Comparison of ENCODE assay signal across 8 cellular contexts in the genomic region with DNA sequence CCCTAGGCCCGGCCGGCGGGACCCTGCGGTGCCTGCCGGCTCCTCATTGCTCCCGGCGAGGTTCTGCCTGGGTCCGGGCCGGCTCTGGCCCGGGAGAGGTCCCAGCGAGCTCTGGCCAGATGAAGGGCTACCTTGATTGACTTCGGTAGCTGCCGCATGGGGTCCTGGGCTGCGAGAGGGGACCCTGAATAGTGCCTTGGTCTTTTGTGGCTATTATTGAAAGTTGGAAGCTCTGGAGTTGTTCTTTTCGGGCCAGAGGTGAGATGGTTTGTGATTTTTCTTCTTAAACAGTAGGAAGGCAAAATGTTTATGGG. TPM values are rescaled to one million over a fixed set of nuclear protein-coding genes. Genes with fewer than 3 reads are reported as not detected.
DNase-seq lines count a peak whose midpoint lies in the region; ATAC-seq, FAIRE-seq and TF ChIP-seq lines count a peak whose summit lies in the region.

No MANE protein-coding gene starts in this region.

- H3K36me3 ChIP-seq in left ventricle myocardium inferior (peaks cover 26% of the 10 kb centered on the region), mesendoderm (ENCODE audit: control insufficient read depth, insufficient read depth, low read length) (no peaks in the 10 kb centered on the region), vagina (no peaks in the 10 kb centered on the region)

- no peak overlapping the region for H4K8ac ChIP-seq in mesendoderm (ENCODE audit: low read depth, low read length)

- H3K79me1 ChIP-seq in mesendoderm (ENCODE audit: low read length): peaks cover 6% of the 10 kb centered on the region

- CTCF ChIA-PET in MCF 10A (lab: Yijun Ruan, JAX): no interaction called here

- peak overlapping the region; percentile 94 for H3K27ac ChIP-seq in left ventricle myocardium inferior (replicated peaks)
- peak overlapping the region; percentile 78 for H3K27ac ChIP-seq in mesendoderm (ENCODE audit: low read depth, low read length)
- H3K27ac ChIP-seq in vagina: peak overlapping the region; percentile 96

- intact Hi-C loops in left ventricle myocardium inferior (cut with micrococcal nuclease) (no loop called here), left ventricle myocardium superior (cut with micrococcal nuclease) (no loop called here), MCF 10A (cut with micrococcal nuclease) (no loop called here), vagina (cut with DNase I) (no loop called here)

- H3K4me1 ChIP-seq in left ventricle myocardium inferior (peaks cover 46% of the 10 kb centered on the region), mesendoderm (ENCODE audit: control insufficient read depth, low read depth, low read length) (peaks cover 2% of the 10 kb centered on the region), vagina (peaks cover 31% of the 10 kb centered on the region)

- TF ChIP-seq CTCF in left ventricle myocardium inferior (IDR thresholded peaks at IDR 0.05; ENCODE audit: borderline replicate concordance) (no peak), MCF 10A (IDR thresholded peaks at IDR 0.05; ENCODE audit: unreplicated experiment) (no peak), vagina (IDR thresholded peaks at IDR 0.05) (no peak)

- no CpG with 5 or more reads among the region's 15 CpGs for WGBS in mesendoderm (ENCODE audit: extremely low coverage, insufficient coverage, low lambda C conversion rate)

- H2AK5ac ChIP-seq in mesendoderm (ENCODE audit: low read length): no peak overlapping the region

- H3K27ac Mint-ChIP-seq in MCF 10A (ENCODE audit: low read depth, unreplicated experiment): peak overlapping the region; percentile 98

- H3K79me2 ChIP-seq in mesendoderm (ENCODE audit: control insufficient read depth, insufficient read depth, low read length): peaks cover 41% of the 10 kb centered on the region

- H3K56ac ChIP-seq in mesendoderm (ENCODE audit: low read length): peak overlapping the region; percentile 95

- no peak overlapping the region for H2BK15ac ChIP-seq in mesendoderm (replicated peaks; ENCODE audit: low read depth)

- H3K4me3 Mint-ChIP-seq in MCF 10A (ENCODE audit: unreplicated experiment): no peak overlapping the region

- peak overlapping the region; percentile 20 for H2BK5ac ChIP-seq in mesendoderm (ENCODE audit: low read length)

- no peak overlapping the region for H4K5ac ChIP-seq in mesendoderm (ENCODE audit: low read length)

- H3K4me1 Mint-ChIP-seq in MCF 10A (ENCODE audit: insufficient read depth, unreplicated experiment): peaks cover 8% of the 10 kb centered on the region

- peaks cover 17% of the 10 kb centered on the region for H3K36me3 Mint-ChIP-seq in MCF 10A (ENCODE audit: insufficient read depth, unreplicated experiment)

- peak overlapping the region; percentile 89 for H3K4me2 ChIP-seq in mesendoderm (ENCODE audit: low read length)

- H3K9me3 ChIP-seq in left ventricle myocardium inferior (replicated peaks): no peaks in the 10 kb centered on the region
- no peaks in the 10 kb centered on the region for H3K9me3 ChIP-seq in vagina

- H3K4ac ChIP-seq in mesendoderm (ENCODE audit: low read depth, low read length): peak overlapping the region; percentile 38

- H3K27me3 Mint-ChIP-seq in MCF 10A (ENCODE audit: insufficient read depth, unreplicated experiment): no peaks in the 10 kb centered on the region

- FAIRE-seq in urothelium cell line (lab: Jason Lieb, UNC): no peak

- peak overlapping the region; percentile 51 for H3K18ac ChIP-seq in mesendoderm (ENCODE audit: low read length)

- TF ChIP-seq POLR2A in vagina (IDR thresholded peaks at IDR 0.05): no peak

- H3K23ac ChIP-seq in mesendoderm (ENCODE audit: low read length): peak overlapping the region; percentile 12

- H3K27me3 ChIP-seq in left ventricle myocardium inferior (ENCODE audit: low read depth) (no peaks in the 10 kb centered on the region), mesendoderm (ENCODE audit: insufficient read depth, low read length, poor library complexity) (no peaks in the 10 kb centered on the region), vagina (no peaks in the 10 kb centered on the region)

- H3K9ac ChIP-seq in mesendoderm (ENCODE audit: low read length): peak overlapping the region; percentile 96

- no peaks in the 10 kb centered on the region for H3K9me3 Mint-ChIP-seq in MCF 10A (ENCODE audit: unreplicated experiment)

- BruUV-seq in MCF 10A (replicated peaks; lab: Mats Ljungman, UMichigan): no TSS peak

- POLR2A ChIA-PET in MCF 10A (lab: Yijun Ruan, JAX): interaction anchor here (0.6 to 1.3 kb wide), 8 partner anchors 9 to 400 kb away, joined by 3 to 5 read pairs (median 3); no protein-coding TSS in a partner anchor

- ATAC-seq in left ventricle myocardium superior: no peak

- H3K4me3 ChIP-seq in left ventricle myocardium inferior (peak overlapping the region; percentile 82), mesendoderm (ENCODE audit: low read length) (peak overlapping the region; percentile 90), vagina (peak overlapping the region; percentile 72 to 97)

- no peak overlapping the region for H2BK120ac ChIP-seq in mesendoderm (ENCODE audit: low read depth, low read length)

- DNase-seq in left ventricle myocardium inferior (no peak), left ventricle myocardium superior (no peak), MCF 10A (ENCODE audit: unreplicated experiment) (no peak), mesendoderm (no peak), vagina (ENCODE audit: extremely low spot score in 2 of 2) (no peak), NCI-H510A (lab: John Stamatoyannopoulos, UW) (no peak), urothelium cell line (ENCODE audit: low spot score) (no peak), iPS-NIHi11 (ENCODE audit: low spot score) (no peak)

RNA-seq across cellular contexts. Expression of a gene that starts 0.6 kb away (rescaled TPM):
- total RNA-seq in left ventricle myocardium inferior: 17.9 TPM
- total RNA-seq in left ventricle myocardium superior: 18.2 TPM
- 36.2 and 37.6 TPM in 2 replicates for total RNA-seq in MCF 10A (2022)
- 36.5 TPM for polyA plus RNA-seq in mesendoderm (2013, experiment 1 of 2)
- polyA plus RNA-seq in mesendoderm (2013, experiment 2 of 2): 35.7 TPM
- 20.1 TPM for total RNA-seq in vagina
